18 cellular contexts compared by ENCODE assay signal in genomic region chr16:75282811-75283281, GRCh38. TPM values are rescaled to one million over a fixed set of nuclear protein-coding genes. Genes with fewer than 3 reads are reported as not detected.
A peak's percentile ranks its signal among the peaks of the same experiment; 100 is the strongest.
DNase-seq lines count a peak whose midpoint lies in the region; ATAC-seq and TF ChIP-seq lines count a peak whose summit lies in the region.
"Had no signal": no experiment of that assay in that cellular context is flagged by ENCODE, and none has a peak within 500 bp of the region (broad histone marks: within the 10 kb centered on the region; RNA-seq: fewer than 3 reads in every experiment).

No MANE protein-coding gene starts in this region.

- CTCF ChIA-PET in T-cell (lab: Charles Lee) = interaction anchor here in 1 of 2 donors (1.1 kb wide), 1 partner anchor 29 kb away, joined by 5 read pairs; no protein-coding TSS in a partner anchor

- peaks cover 20% of the 10 kb centered on the region for H3K36me3 Mint-ChIP-seq in T-cell

- H3K4me1 ChIP-seq in Peyer's patch = no peaks in the 10 kb centered on the region

- TF ChIP-seq CTCF in Peyer's patch (IDR thresholded peaks at IDR 0.05) = no peak

- H3K4me1 Mint-ChIP-seq in T-cell = peaks cover 1 to 6% (median 6%) of the 10 kb centered on the region in 3 donors
- H3K4me1 Mint-ChIP-seq: central memory CD8-positive, alpha-beta T cell had no signal

- H3K4me3 Mint-ChIP-seq in T-cell = no peak overlapping the region
- H3K4me3 Mint-ChIP-seq: activated naive CD8-positive, alpha-beta T cell; central memory CD8-positive, alpha-beta T cell; T-helper 17 cell had no signal

- no peaks in the 10 kb centered on the region for H3K36me3 ChIP-seq in Peyer's patch
- H3K36me3 ChIP-seq: thyroid gland had no signal

- H3K9me3 ChIP-seq in Peyer's patch = no peaks in the 10 kb centered on the region
- H3K9me3 ChIP-seq: thyroid gland had no signal

- H3K4me3 ChIP-seq in Peyer's patch = no peak overlapping the region
- H3K4me3 ChIP-seq: thyroid gland had no signal

- no peaks in the 10 kb centered on the region for H3K27me3 ChIP-seq in Peyer's patch
- H3K27me3 ChIP-seq: thyroid gland had no signal

- POLR2A ChIA-PET in T-cell (lab: Charles Lee) = no interaction called here

- H3K27ac ChIP-seq in Peyer's patch = no peak overlapping the region
- H3K27ac ChIP-seq: thyroid gland had no signal

- DNase-seq in NCI-H82 (lab: John Stamatoyannopoulos, UW) (peak; percentile 65), NCI-H82 treated with DMSO at 0.1 percent for 48 hours (lab: John Stamatoyannopoulos, UW; ENCODE audit: unreplicated experiment) (no peak), NCI-H69 (lab: John Stamatoyannopoulos, UW) (peak; percentile 60), cerebellar nuclear complex (lab: John Stamatoyannopoulos, UW) (peak; percentile 57 to 76), superior temporal gyrus (ENCODE audit: extremely low spot score) (peak; percentile 53), T-cell (no peak), Peyer's patch (no peak)
- DNase-seq: activated CD4-positive, alpha-beta T cell treated with anti-CD3 and anti-CD28 coated beads for 1 hour; midbrain; MM.1S; NCI-H2227 treated with DMSO at 0.1 percent for 48 hours; stimulated activated CD8-positive, alpha-beta memory T cell treated with anti-CD3 and anti-CD28 coated beads, Interleukin-4, amount 100 ng/mL, for 48 hours; T-helper 17 cell; thyroid gland had no signal

- peaks cover 4 to 24% of the 10 kb centered on the region in 2 donors for H3K27me3 Mint-ChIP-seq in T-cell

- ATAC-seq in T-cell (replicated peaks in 1 of 4) (no peak), HG02798 (IDR thresholded peaks at IDR 0.05; ENCODE audit: poor library complexity, unreplicated experiment) (no peak)
- ATAC-seq: sciatic nerve, T-helper 17 cell had no signal

- no peak for TF ChIP-seq POLR2A in Peyer's patch (IDR thresholded peaks at IDR 0.05)

- no peaks in the 10 kb centered on the region for H3K9me3 Mint-ChIP-seq in T-cell
- H3K9me3 Mint-ChIP-seq: central memory CD8-positive, alpha-beta T cell had no signal

- H3K27ac Mint-ChIP-seq in T-cell = no peak overlapping the region
- H3K27ac Mint-ChIP-seq: activated naive CD8-positive, alpha-beta T cell; T-helper 17 cell had no signal

RNA-seq across cellular contexts. Expression of gene BCAR1, which starts 31.4 kb away (rescaled TPM):
- 1 to 10 TPM in 2 of 5 donors, under 1 TPM in 3; 0.49 to 1.6 (median 0.98) TPM for total RNA-seq in T-cell
- 100 to 1,000 TPM in 3 of 4 donors, 10 to 100 TPM in 1; 77.6 to 251 (median 206) TPM for total RNA-seq in Peyer's patch

Comparison
In these comparisons a context has a peak if more than half of its experiments do, and no peak if none do; other contexts are left out.
1. DNase-seq: peak in NCI-H82 (single experiment), NCI-H69 (single experiment), cerebellar nuclear complex (2 of 2) and superior temporal gyrus (single experiment); none in NCI-H82 treated with DMSO at 0.1 percent for 48 hours (single experiment), T-cell (0 of 34) and Peyer's patch (0 of 3).
2. RNA of gene BCAR1, which starts 31.4 kb away (total RNA-seq): 77.6 to 251 TPM in Peyer's patch; 0.49 to 1.6 TPM in T-cell; every median in the first group is over 10 times any median in the second.